ENCODE assay signal across 8 cellular contexts in the genomic region with DNA sequence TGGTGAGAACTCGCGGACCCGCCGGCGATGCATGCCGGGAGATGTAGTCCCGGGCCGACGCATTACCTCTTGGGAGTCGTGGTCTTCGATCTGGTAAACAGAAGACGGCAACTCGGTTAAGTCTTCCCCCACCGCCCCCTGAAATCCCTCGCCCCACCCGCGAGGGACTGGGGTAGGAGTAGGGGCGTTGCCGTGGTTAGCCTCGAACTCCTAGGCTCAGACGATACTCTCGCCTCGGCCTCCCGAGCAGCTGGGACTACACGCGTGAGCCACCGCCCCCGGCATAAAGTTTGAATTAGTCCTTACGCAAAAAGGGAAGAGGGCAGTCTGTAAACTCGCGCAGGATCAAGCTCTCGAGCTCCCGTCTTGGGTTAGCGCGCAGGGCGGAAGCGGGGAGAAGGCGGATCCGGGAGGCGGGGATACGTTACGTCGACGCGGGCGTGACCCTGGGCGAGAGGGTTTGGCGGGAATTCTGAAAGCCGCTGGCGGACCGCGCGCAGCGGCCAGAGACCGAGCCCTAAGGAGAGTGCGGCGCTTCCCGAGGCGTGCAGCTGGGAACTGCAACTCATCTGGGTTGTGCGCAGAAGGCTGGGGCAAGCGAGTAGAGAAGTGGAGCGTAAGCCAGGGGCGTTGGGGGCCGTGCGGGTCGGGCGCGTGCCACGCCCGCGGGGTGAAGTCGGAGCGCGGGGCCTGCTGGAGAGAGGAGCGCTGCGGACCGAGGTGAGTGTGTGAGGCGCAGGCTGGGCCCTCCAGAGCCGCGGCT. TPM values are rescaled to one million over a fixed set of nuclear protein-coding genes. Genes with fewer than 3 reads are reported as not detected.
DNase-seq lines count a peak whose midpoint lies in the region; ATAC-seq and TF ChIP-seq lines count a peak whose summit lies in the region.

RAD51 (plus strand) TSS at position 469 of the 763 bp plus-strand sequence. CDS start 3,585 bp downstream, outside the sequence.

- no peaks in the 10 kb centered on the region; the same call in none of the 2 replicates for H3K27me3 Mint-ChIP-seq in HFFc6 (ENCODE audit: insufficient read depth)
- H3K27me3 Mint-ChIP-seq in activated naive CD4-positive, alpha-beta T cell treated with anti-CD3 and anti-CD28 coated beads for 36 hours (ENCODE audit: low read depth), result no peaks in the 10 kb centered on the region

- no peaks in the 10 kb centered on the region for H3K27me3 ChIP-seq in gastroesophageal sphincter
- H3K27me3 ChIP-seq in neutrophil, result no peaks in the 10 kb centered on the region

- H3K9me3 ChIP-seq in gastroesophageal sphincter (no peaks in the 10 kb centered on the region), neutrophil (no peaks in the 10 kb centered on the region)

- TF ChIP-seq CTCF in HFFc6 (IDR thresholded peaks at IDR 0.05) (no peak), NB4 (IDR thresholded peaks at IDR 0.05; ENCODE audit: low read depth, low read length) (no peak), gastroesophageal sphincter (IDR thresholded peaks at IDR 0.05) (no peak), neutrophil (IDR thresholded peaks at IDR 0.05) (no peak)

- H3K4me1 ChIP-seq in gastroesophageal sphincter (peaks cover 0 to 23% (median 10%) of the 10 kb centered on the region in 3 donors), neutrophil (ENCODE audit: control insufficient read depth in 1 of 2, insufficient read depth in 1 of 2, low read depth in 1 of 2, low read length in 1 of 2) (peaks cover 20 to 22% of the 10 kb centered on the region in 2 experiments)

- H3K4me3 ChIP-seq in NB4 (ENCODE audit: low read depth, low read length) (peak within 1 kb of the TSS; percentile 99), gastroesophageal sphincter (peak within 1 kb of the TSS; percentile 50 to 83), neutrophil (ENCODE audit: low read depth in 1 of 2, low read length in 1 of 2) (peak within 1 kb of the TSS; percentile 87 to 99)

- intact Hi-C loops in activated naive CD4-positive, alpha-beta T cell treated with anti-CD3 and anti-CD28 coated beads for 36 hours (cut with micrococcal nuclease), result loop anchor here (1.0 to 5.0 kb wide), 15 partner anchors 16 to 637 kb away; partner anchors contain the start of genes C15orf62, CCDC32, CHP1 and DNAJC17

- H3K27ac ChIP-seq in gastroesophageal sphincter, result peak within 1 kb of the TSS; percentile 78 to 99 (median 98)
- peak within 1 kb of the TSS; percentile 94 for H3K27ac ChIP-seq in neutrophil
- H3K27ac ChIP-seq in substantia nigra (ENCODE audit: low read depth, low read length, poor library complexity, severe bottlenecking), result peak within 1 kb of the TSS; percentile 98

- CTCF ChIA-PET in activated naive CD4-positive, alpha-beta T cell treated with anti-CD3 and anti-CD28 coated beads for 36 hours (lab: Charles Lee), result interaction anchor here (1.0 to 3.4 kb wide), 8 partner anchors 13 to 200 kb away, joined by 3 to 15 read pairs (median 4); partner anchors contain the start of gene VPS18

- H3K9me3 Mint-ChIP-seq in HFFc6, result peaks cover 3% of the 10 kb centered on the region; the same call in 1 of the 2 replicates
- H3K9me3 Mint-ChIP-seq in activated naive CD4-positive, alpha-beta T cell treated with anti-CD3 and anti-CD28 coated beads for 36 hours, result no peaks in the 10 kb centered on the region

- ATAC-seq in gastroesophageal sphincter, result peak; percentile 98

- peaks cover 14% of the 10 kb centered on the region for H3K36me3 Mint-ChIP-seq in HFFc6 (ENCODE audit: low read depth)
- H3K36me3 Mint-ChIP-seq in activated naive CD4-positive, alpha-beta T cell treated with anti-CD3 and anti-CD28 coated beads for 36 hours (ENCODE audit: low read depth), result peaks cover 32% of the 10 kb centered on the region

- peak within 1 kb of the TSS; percentile 99 for H3K4me3 Mint-ChIP-seq in HFFc6
- H3K4me3 Mint-ChIP-seq in activated naive CD4-positive, alpha-beta T cell treated with anti-CD3 and anti-CD28 coated beads for 36 hours, result peak within 1 kb of the TSS; percentile 99

- H3K4me1 Mint-ChIP-seq in HFFc6 (ENCODE audit: low read depth), result peaks cover 19% of the 10 kb centered on the region
- H3K4me1 Mint-ChIP-seq in activated naive CD4-positive, alpha-beta T cell treated with anti-CD3 and anti-CD28 coated beads for 36 hours (ENCODE audit: low read depth), result peaks cover 25% of the 10 kb centered on the region

- H3K27ac Mint-ChIP-seq in HFFc6, result peak within 1 kb of the TSS; percentile 98
- peak within 1 kb of the TSS; percentile 99 for H3K27ac Mint-ChIP-seq in activated naive CD4-positive, alpha-beta T cell treated with anti-CD3 and anti-CD28 coated beads for 36 hours

- DNase-seq in GM04504 (ENCODE audit: low read depth), result peak; percentile 88
- DNase-seq in HFFc6, result peak; percentile 93
- DNase-seq in NB4 (ENCODE audit: low read depth), result peak; percentile 97
- DNase-seq in SK-N-DZ (ENCODE audit: low spot score), result peak; percentile 92
- DNase-seq in activated naive CD4-positive, alpha-beta T cell treated with anti-CD3 and anti-CD28 coated beads for 36 hours, result peak; percentile 96
- peak; percentile 32 to 91 (median 82) for DNase-seq in substantia nigra (lab: John Stamatoyannopoulos, UW)

- 0% methylated on average over 27 to 33 of the region's 80 CpGs for WGBS in gastroesophageal sphincter (ENCODE audit: low coverage in 1 of 2), 2 donors

- no peak for TF ChIP-seq EP300 in gastroesophageal sphincter (IDR thresholded peaks at IDR 0.05)

- TF ChIP-seq POLR2A in NB4 (IDR thresholded peaks at IDR 0.05; ENCODE audit: extremely low read depth, insufficient read length) (peak; percentile 75), gastroesophageal sphincter (IDR thresholded peaks at IDR 0.05) (peak; percentile 54 to 62)

- H3K36me3 ChIP-seq in gastroesophageal sphincter, result peaks cover 0 to 27% of the 10 kb centered on the region in 2 donors
- peaks cover 4% of the 10 kb centered on the region for H3K36me3 ChIP-seq in neutrophil

RNA-seq across cellular contexts. Expression of gene RAD51, which starts in this region (rescaled TPM):
- 10 to 100 TPM in 5 of 6 experiments, 1 to 10 TPM in 1; 8.2 to 15.9 (median 12.1) TPM for total RNA-seq in HFFc6 (2021; fragmentation: NEBNext Ultra II Directional; extraction: Animal tissue kit (Norgen Biotek cat#: 25700))
- 32.6 and 36.3 TPM in 2 replicates for polyA plus RNA-seq in SK-N-DZ (2014; cell fraction: cytosol; rRNA removed)
- polyA plus RNA-seq in SK-N-DZ (2014; cell fraction: nucleus; rRNA removed), result 17.8 and 28.1 TPM in 2 replicates
- total RNA-seq in activated naive CD4-positive, alpha-beta T cell treated with anti-CD3 and anti-CD28 coated beads for 36 hours, result 10 to 100 TPM; 65.8 to 68.8 TPM
- 1 to 10 TPM in 1 of 4 donors, not detected in 3; 3.0 TPM for total RNA-seq in gastroesophageal sphincter

Comparison
In these comparisons a context has a peak if more than half of its experiments do, and no peak if none do; other contexts are left out.
1. Peak in every context shown above with its lines: DNase-seq, ATAC-seq, H3K4me3 ChIP-seq and H3K27ac ChIP-seq.